Comparison of ENCODE assay signal across 18 cellular contexts in the genomic region with DNA sequence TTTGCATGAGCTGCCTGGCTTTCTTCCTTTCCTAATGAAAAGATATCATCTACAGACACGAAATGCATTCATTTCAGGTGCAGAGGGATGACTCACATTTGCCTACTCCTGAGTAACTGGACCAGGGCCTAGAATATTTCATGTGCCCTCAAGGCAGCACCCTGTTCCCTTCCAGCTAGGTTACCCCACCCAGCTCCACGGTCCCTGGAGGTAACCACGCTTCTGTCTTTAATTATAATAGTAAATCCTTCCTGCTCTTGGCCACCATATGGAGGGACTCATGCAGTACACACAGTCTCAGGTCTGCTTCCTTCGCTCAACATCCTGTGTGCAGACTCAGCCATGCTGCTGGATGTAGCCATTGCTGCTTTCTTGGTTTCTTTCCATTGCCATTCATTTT. TPM values are rescaled to one million over a fixed set of nuclear protein-coding genes. Genes with fewer than 3 reads are reported as not detected.
DNase-seq lines count a peak whose midpoint lies in the region; ATAC-seq, FAIRE-seq and TF ChIP-seq lines count a peak whose summit lies in the region.
"Had no signal": no experiment of that assay in that cellular context is flagged by ENCODE, and none has a peak within 500 bp of the region (broad histone marks: within the 10 kb centered on the region; RNA-seq: fewer than 3 reads in every experiment).

No MANE protein-coding gene starts in this region.

- no peaks in the 10 kb centered on the region for H3K36me3 ChIP-seq in GM23248 (ENCODE audit: low read depth)
- H3K36me3 ChIP-seq in RWPE2 (ENCODE audit: low read depth), result no peaks in the 10 kb centered on the region
- H3K36me3 ChIP-seq in kidney epithelial cell (ENCODE audit: control insufficient read depth, insufficient read depth, low read length), result no peaks in the 10 kb centered on the region
- no peaks in the 10 kb centered on the region for H3K36me3 ChIP-seq in neural progenitor cell
- H3K36me3 ChIP-seq in kidney (ENCODE audit: control insufficient read depth in 1 of 2, insufficient read depth in 2 of 2, low read length in 2 of 2), result no peaks in the 10 kb centered on the region

- H3K4me3 ChIP-seq in GM23248, result no peak overlapping the region
- no peak overlapping the region for H3K4me3 ChIP-seq in RWPE2 (ENCODE audit: severe bottlenecking)
- no peak overlapping the region for H3K4me3 ChIP-seq in kidney epithelial cell (ENCODE audit: low read depth, low read length)
- no peak overlapping the region for H3K4me3 ChIP-seq in neural progenitor cell
- no peak overlapping the region for H3K4me3 ChIP-seq in kidney (ENCODE audit: low read length in 2 of 2)
- H3K4me3 ChIP-seq: SK-N-MC had no signal

- H3K9me2 ChIP-seq in GM23248 (ENCODE audit: insufficient read depth), result no peaks in the 10 kb centered on the region

- WGBS in GM23248 (ENCODE audit: low coverage in 1 of 2, low lambda C conversion rate in 2 of 2, missing lambda C conversion rate in 2 of 2), 2 experiments, result 27 to 40% methylated on average over 4 of the region's 4 CpGs

- TF ChIP-seq CTCF in RWPE2 (IDR thresholded peaks at IDR 0.05; ENCODE audit: poor library complexity, severe bottlenecking) (no peak), kidney epithelial cell (IDR thresholded peaks at IDR 0.05; ENCODE audit: insufficient read depth, low read length, poor library complexity, severe bottlenecking) (no peak), neural progenitor cell (IDR thresholded peaks at IDR 0.05) (no peak), kidney (IDR thresholded peaks at IDR 0.05; ENCODE audit: borderline replicate concordance, extremely low read depth, insufficient read depth) (no peak)

- peaks cover 2% of the 10 kb centered on the region for H3K27me3 Mint-ChIP-seq in neural progenitor cell (ENCODE audit: insufficient read depth, low read depth)

- no peaks in the 10 kb centered on the region for H3F3A ChIP-seq in GM23248 (ENCODE audit: insufficient read depth)
- H3F3A ChIP-seq in neural progenitor cell (ENCODE audit: low read depth), result no peaks in the 10 kb centered on the region

- H4K20me1 ChIP-seq in GM23248 (ENCODE audit: insufficient read depth) (no peaks in the 10 kb centered on the region), neural progenitor cell (ENCODE audit: low read depth) (no peaks in the 10 kb centered on the region)

- no peaks in the 10 kb centered on the region for H3K4me1 Mint-ChIP-seq in neural progenitor cell

- peak; percentile 64 for DNase-seq in SIG-M5 treated with dmso at 0.1 percent for 504 hours (lab: John Stamatoyannopoulos, UW; ENCODE audit: unreplicated experiment)
- no peak for DNase-seq in SIG-M5 (lab: John Stamatoyannopoulos, UW)
- DNase-seq in GM23248, result peak; percentile 14
- DNase-seq in RWPE2 (ENCODE audit: low spot score), result no peak
- DNase-seq in kidney epithelial cell (ENCODE audit: low read depth), result peak; percentile 37
- no peak for DNase-seq in neural progenitor cell (ENCODE audit: low spot score)
- no peak for DNase-seq in kidney
- no peak for DNase-seq in NCI-H1694 (lab: John Stamatoyannopoulos, UW)
- DNase-seq: activated naive CD4-positive, alpha-beta T cell; GF-D8; left colon; NCI-H2029 treated with DMSO at 0.1 percent for 48 hours; NK-92 treated with Interleukin-12 subunit alpha and Interleukin-12 subunit beta, amount 100 ng/mL, for 24 hours; stimulated activated naive CD4-positive, alpha-beta T cell had no signal

- H3K9me3 Mint-ChIP-seq in neural progenitor cell, result peaks cover 5% of the 10 kb centered on the region
- H3K9me3 Mint-ChIP-seq: dendritic cell treated with granulocyte-macrophage colony-stimulating factor and Interleukin-4, amounts not matched to agents 40 ng/mL and 50 ng/mL, for 4 days had no signal

- intact Hi-C loops in kidney (cut with DNase I), result no loop called here

- FAIRE-seq in kidney (lab: Jason Lieb, UNC), result no peak

- H3K4me2 ChIP-seq in GM23248 (ENCODE audit: unreplicated experiment), result no peak overlapping the region
- H3K4me2 ChIP-seq in neural progenitor cell, result no peak overlapping the region

- H3K27ac ChIP-seq in GM23248 (no peak overlapping the region), RWPE2 (ENCODE audit: poor library complexity, severe bottlenecking) (no peak overlapping the region), neural progenitor cell (no peak overlapping the region), kidney (ENCODE audit: low read depth in 2 of 2, low read length in 2 of 2) (no peak overlapping the region)
- H3K27ac ChIP-seq: parathyroid adenoma, SK-N-MC had no signal

- H3K36me3 Mint-ChIP-seq in neural progenitor cell, result no peaks in the 10 kb centered on the region
- H3K36me3 Mint-ChIP-seq: brain had no signal

- H3K9me3 ChIP-seq in GM23248 (ENCODE audit: low read depth) (no peaks in the 10 kb centered on the region), RWPE2 (ENCODE audit: severe bottlenecking) (no peaks in the 10 kb centered on the region), neural progenitor cell (ENCODE audit: low read depth) (no peaks in the 10 kb centered on the region), kidney (ENCODE audit: control insufficient read depth in 1 of 2, low read length in 2 of 2) (no peaks in the 10 kb centered on the region)

- H2AFZ ChIP-seq in GM23248, result no peak overlapping the region
- H2AFZ ChIP-seq in neural progenitor cell (replicated peaks), result no peak overlapping the region
- H2AFZ ChIP-seq: parathyroid adenoma had no signal

- in situ Hi-C loops in GM23248 (cut with MboI), result no loop called here

- no peak overlapping the region for H3K9ac ChIP-seq in GM23248
- no peak overlapping the region for H3K9ac ChIP-seq in neural progenitor cell
- no peak overlapping the region for H3K9ac ChIP-seq in kidney (ENCODE audit: low read length in 2 of 2)
- H3K9ac ChIP-seq: parathyroid adenoma had no signal

- no peaks in the 10 kb centered on the region for H3K4me1 ChIP-seq in GM23248 (ENCODE audit: insufficient read depth)
- no peaks in the 10 kb centered on the region for H3K4me1 ChIP-seq in RWPE2 (ENCODE audit: insufficient read depth, poor library complexity, severe bottlenecking)
- no peaks in the 10 kb centered on the region for H3K4me1 ChIP-seq in neural progenitor cell
- H3K4me1 ChIP-seq in kidney (ENCODE audit: control insufficient read depth in 1 of 2, insufficient read depth in 1 of 2, low read depth in 1 of 2, low read length in 2 of 2), result no peaks in the 10 kb centered on the region
- H3K4me1 ChIP-seq: parathyroid adenoma had no signal

- H3K27me3 ChIP-seq in GM23248 (replicated peaks; ENCODE audit: insufficient read depth), result peaks cover 13% of the 10 kb centered on the region; the same call in 1 of the 2 replicates
- no peaks in the 10 kb centered on the region for H3K27me3 ChIP-seq in RWPE2 (ENCODE audit: insufficient read depth, poor library complexity, severe bottlenecking)
- no peaks in the 10 kb centered on the region for H3K27me3 ChIP-seq in kidney epithelial cell (ENCODE audit: control insufficient read depth, insufficient read depth, low read length)
- H3K27me3 ChIP-seq in neural progenitor cell, result no peaks in the 10 kb centered on the region

- no peaks in the 10 kb centered on the region for H3K79me2 ChIP-seq in GM23248 (ENCODE audit: insufficient read depth)
- no peaks in the 10 kb centered on the region for H3K79me2 ChIP-seq in neural progenitor cell (ENCODE audit: low read depth)
- H3K79me2 ChIP-seq: parathyroid adenoma had no signal

- peak; percentile 90 for ATAC-seq in RWPE2 (ENCODE audit: low read depth)
- ATAC-seq: left colon had no signal

- H3K4me3 Mint-ChIP-seq in neural progenitor cell, result no peak overlapping the region
- H3K4me3 Mint-ChIP-seq: brain; dendritic cell treated with granulocyte-macrophage colony-stimulating factor and Interleukin-4, amounts not matched to agents 40 ng/mL and 50 ng/mL, for 4 days had no signal

- no peak overlapping the region for H3K27ac Mint-ChIP-seq in neural progenitor cell
- H3K27ac Mint-ChIP-seq: dendritic cell treated with granulocyte-macrophage colony-stimulating factor and Interleukin-4, amounts not matched to agents 40 ng/mL and 50 ng/mL, for 4 days had no signal

RNA-seq across cellular contexts. Expression of a gene that starts 22.3 kb away (rescaled TPM):
- total RNA-seq in GM23248 (2014; rRNA removed; shearing (Covaris generic)), result 13.6 and 14.7 TPM in 2 replicates
- polyA plus RNA-seq in GM23248 (2016; fragmentation: Nextera tagmentation; extraction: Ambion mirVana) (15.7 and 17.2 TPM in 2 replicates), kidney (ENCODE audit: insufficient read depth, low read depth, low replicate concordance) (35.2 TPM)
- total RNA-seq in kidney epithelial cell (88.8 and 105 TPM in 2 replicates), neural progenitor cell (ENCODE audit: low replicate concordance) (36.7 and 69.8 TPM in 2 replicates), kidney (17.8 TPM)

RNA-seq across cellular contexts. Expression of a gene that starts 27.2 kb away (rescaled TPM):
- 50.4 and 64.4 TPM in 2 replicates for total RNA-seq in GM23248 (2014; rRNA removed; shearing (Covaris generic))
- polyA plus RNA-seq in GM23248 (2016; fragmentation: Nextera tagmentation; extraction: Ambion mirVana) (38.4 and 42.0 TPM in 2 replicates), kidney (ENCODE audit: insufficient read depth, low read depth, low replicate concordance) (34.9 TPM)
- total RNA-seq in kidney epithelial cell (66.7 and 70.1 TPM in 2 replicates), neural progenitor cell (ENCODE audit: low replicate concordance) (25.0 and 40.0 TPM in 2 replicates), kidney (72.9 TPM)

Comparison
In these comparisons a context has a peak if more than half of its experiments do, and no peak if none do; other contexts are left out.
1. DNase-seq: peak in SIG-M5 treated with dmso at 0.1 percent for 504 hours (single experiment), GM23248 (single experiment) and kidney epithelial cell (single experiment); none in SIG-M5 (single experiment), RWPE2 (single experiment), neural progenitor cell (single experiment), kidney (single experiment) and NCI-H1694 (single experiment).